ENCODE assay signal across 22 cellular contexts in the genomic region with DNA sequence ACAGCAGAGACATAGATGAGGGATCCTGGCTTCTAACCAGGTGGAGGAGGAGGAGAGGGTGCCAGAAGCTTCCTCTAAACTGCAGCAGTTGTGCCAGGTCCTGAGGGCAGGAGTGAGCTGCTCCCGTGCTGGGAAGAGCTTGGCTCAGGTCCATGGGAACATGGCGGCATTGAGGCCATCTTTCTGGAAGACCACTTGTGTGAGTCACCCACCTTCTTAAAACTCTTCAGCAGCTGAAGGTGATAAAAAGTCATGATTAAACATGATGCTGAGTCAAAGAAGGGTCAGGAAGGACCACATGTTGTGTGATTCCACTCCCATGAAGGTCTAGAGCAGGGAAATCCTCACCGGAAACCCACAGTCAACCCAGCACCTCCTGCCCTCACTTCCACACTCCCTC. TPM values are rescaled to one million over a fixed set of nuclear protein-coding genes. Genes with fewer than 3 reads are reported as not detected.
"Had no signal": no experiment of that assay in that cellular context is flagged by ENCODE, and none has a peak within 500 bp of the region (broad histone marks: within the 10 kb centered on the region; RNA-seq: fewer than 3 reads in every experiment).

No MANE protein-coding gene starts in this region.

- FAIRE-seq: islet of Langerhans, small intestine had no signal

- H3K9me3 ChIP-seq: adrenal gland, esophagus squamous epithelium, testis had no signal

- H3K27ac Mint-ChIP-seq: activated naive CD4-positive, alpha-beta T cell treated with anti-CD3 and anti-CD28 coated beads, Interleukin-2, amount 50 U/mL, for 72 hours; effector memory CD8-positive, alpha-beta T cell; nephron; stimulated activated effector memory CD8-positive, alpha-beta T cell treated with anti-CD3 and anti-CD28 coated beads, Interleukin-12 subunit alpha, Interleukin-12 subunit beta, amount 100 ng/mL, for 72 hours; T-helper 1 cell treated with Interleukin-12 subunit alpha and Interleukin-12 subunit beta and Interleukin-4 antibody, amounts not matched to agents 30 μg/mL and 1 μg/mL, for 36 hours; type B pancreatic cell had no signal

- H3K4me3 ChIP-seq: adrenal gland, esophagus squamous epithelium, lung, right atrium auricular region, testis had no signal

- H3K4me3 Mint-ChIP-seq: effector memory CD8-positive, alpha-beta T cell; nephron; stimulated activated effector memory CD8-positive, alpha-beta T cell treated with anti-CD3 and anti-CD28 coated beads, Interleukin-12 subunit alpha, Interleukin-12 subunit beta, amount 100 ng/mL, for 72 hours; T-helper 1 cell treated with Interleukin-12 subunit alpha and Interleukin-12 subunit beta and Interleukin-4 antibody, amounts not matched to agents 30 μg/mL and 1 μg/mL, for 36 hours; type B pancreatic cell had no signal

- H3K27me3 ChIP-seq: adrenal gland, esophagus squamous epithelium, right atrium auricular region, testis had no signal

- ATAC-seq: activated naive CD4-positive, alpha-beta T cell treated with anti-CD3 and anti-CD28 coated beads, Interleukin-2, amount 50 U/mL, for 72 hours; effector memory CD8-positive, alpha-beta T cell; left cardiac atrium; stimulated activated effector memory CD8-positive, alpha-beta T cell treated with anti-CD3 and anti-CD28 coated beads, Interleukin-12 subunit alpha, Interleukin-12 subunit beta, amount 100 ng/mL, for 72 hours had no signal

- H3K36me3 Mint-ChIP-seq: stimulated activated effector memory CD8-positive, alpha-beta T cell treated with anti-CD3 and anti-CD28 coated beads, Interleukin-12 subunit alpha, Interleukin-12 subunit beta, amount 100 ng/mL, for 72 hours; type B pancreatic cell had no signal

- H3K27ac ChIP-seq: adrenal gland, esophagus squamous epithelium, right atrium auricular region, testis, WERI-Rb-1 had no signal

- H3K4me1 Mint-ChIP-seq: nephron; stimulated activated effector memory CD8-positive, alpha-beta T cell treated with anti-CD3 and anti-CD28 coated beads, Interleukin-12 subunit alpha, Interleukin-12 subunit beta, amount 100 ng/mL, for 72 hours had no signal

- H3K4me1 ChIP-seq: adrenal gland, right atrium auricular region, testis had no signal

- H3K36me3 ChIP-seq: adrenal gland, esophagus squamous epithelium, right atrium auricular region, WERI-Rb-1 had no signal

- DNase-seq: activated CD4-positive, alpha-beta T cell treated with anti-CD3 and anti-CD28 coated beads for 1 hour; activated gamma-delta T cell treated with Interleukin-2 at 50 U/mL for 16 hours; adrenal gland; effector memory CD8-positive, alpha-beta T cell; esophagus squamous epithelium; hippocampal formation; nucleus accumbens; small intestine; stimulated activated CD4-positive, alpha-beta T cell treated with anti-CD3 and anti-CD28 coated beads, Interleukin-15, amount 100 ng/mL, for 24 hours; stimulated activated CD4-positive, alpha-beta T cell treated with anti-CD3 and anti-CD28 coated beads, Interleukin-4, amount 100 ng/mL, for 24 hours; testis; WERI-Rb-1 had no signal

RNA-seq across cellular contexts. Expression of gene LINC01488, which starts 35.1 kb away (rescaled TPM):
- total RNA-seq: activated CD8-positive, alpha-beta memory T cell treated with anti-CD3 and anti-CD28 coated beads for 36 hours; activated naive CD4-positive, alpha-beta T cell treated with anti-CD3 and anti-CD28 coated beads, Interleukin-2, amount 50 U/mL, for 72 hours; adrenal gland; esophagus squamous epithelium; lung; right atrium auricular region; testis had no signal
- polyA plus RNA-seq: adrenal gland, lung, small intestine had no signal
